16 cellular contexts compared by ENCODE assay signal in the genomic region with DNA sequence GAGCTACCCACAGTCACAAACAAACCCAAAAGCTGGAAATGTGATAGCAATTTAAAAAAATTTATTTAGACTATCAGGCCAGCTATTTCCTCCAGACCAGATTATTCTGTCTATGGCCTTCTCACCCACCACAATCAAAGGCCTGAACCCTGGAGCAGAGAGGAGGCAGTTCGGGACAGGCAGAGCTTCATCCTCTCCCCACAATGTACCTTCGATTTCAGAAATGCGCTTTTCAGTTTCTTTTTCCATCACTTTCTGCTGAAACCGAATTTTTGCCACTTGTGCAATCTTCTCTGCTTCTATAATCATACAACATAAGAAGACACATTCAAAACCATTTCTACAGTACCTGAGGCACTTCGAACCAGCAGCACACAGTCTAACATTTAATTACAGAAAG. TPM values are rescaled to one million over a fixed set of nuclear protein-coding genes. Genes with fewer than 3 reads are reported as not detected.
DNase-seq lines count a peak whose midpoint lies in the region; ATAC-seq and TF ChIP-seq lines count a peak whose summit lies in the region.
"Had no signal": no experiment of that assay in that cellular context is flagged by ENCODE, and none has a peak within 500 bp of the region (broad histone marks: within the 10 kb centered on the region; RNA-seq: fewer than 3 reads in every experiment).

No MANE protein-coding gene starts in this region.

- H3K4me3 ChIP-seq in OCI-LY3 (ENCODE audit: low read length) (no peak overlapping the region), neutrophil (ENCODE audit: low read depth in 1 of 2, low read length in 1 of 2) (no peak overlapping the region)
- H3K4me3 ChIP-seq: BLaER1, GM23248 had no signal

- H3K9ac ChIP-seq in OCI-LY3 (ENCODE audit: low read length): no peak overlapping the region
- H3K9ac ChIP-seq: BLaER1, GM23248 had no signal

- H3K27ac Mint-ChIP-seq in activated CD4-positive, alpha-beta T cell treated with anti-CD3 and anti-CD28 coated beads, Interleukin-2, amount 10 ng/mL, durations not matched to agents 24 days and 14 days: peak overlapping the region; percentile 61
- H3K27ac Mint-ChIP-seq in activated naive CD8-positive, alpha-beta T cell treated with anti-CD3 and anti-CD28 coated beads for 36 hours: peak overlapping the region; percentile 22
- no peak overlapping the region for H3K27ac Mint-ChIP-seq in activated naive CD8-positive, alpha-beta T cell treated with anti-CD3 and anti-CD28 coated beads, Interleukin-2, amount 50 U/mL, for 24 hours

- H2AFZ ChIP-seq in OCI-LY3 (ENCODE audit: low read depth, low read length): no peak overlapping the region
- H2AFZ ChIP-seq: GM23248 had no signal

- H3K4me3 Mint-ChIP-seq in activated CD4-positive, alpha-beta T cell treated with anti-CD3 and anti-CD28 coated beads, Interleukin-2, amount 10 ng/mL, durations not matched to agents 24 days and 14 days: no peak overlapping the region
- no peak overlapping the region for H3K4me3 Mint-ChIP-seq in activated naive CD8-positive, alpha-beta T cell treated with anti-CD3 and anti-CD28 coated beads for 36 hours
- H3K4me3 Mint-ChIP-seq in activated naive CD8-positive, alpha-beta T cell treated with anti-CD3 and anti-CD28 coated beads, Interleukin-2, amount 50 U/mL, for 24 hours: no peak overlapping the region
- H3K4me3 Mint-ChIP-seq: CD4-positive, CD25-positive, alpha-beta regulatory T cell had no signal

- H3K4me1 Mint-ChIP-seq in activated CD4-positive, alpha-beta T cell treated with anti-CD3 and anti-CD28 coated beads, Interleukin-2, amount 10 ng/mL, durations not matched to agents 24 days and 14 days: peaks cover 31% of the 10 kb centered on the region
- H3K4me1 Mint-ChIP-seq in activated naive CD8-positive, alpha-beta T cell treated with anti-CD3 and anti-CD28 coated beads for 36 hours: peaks cover 22% of the 10 kb centered on the region
- peaks cover 22% of the 10 kb centered on the region for H3K4me1 Mint-ChIP-seq in activated naive CD8-positive, alpha-beta T cell treated with anti-CD3 and anti-CD28 coated beads, Interleukin-2, amount 50 U/mL, for 24 hours

- H3K27me3 Mint-ChIP-seq in activated CD4-positive, alpha-beta T cell treated with anti-CD3 and anti-CD28 coated beads, Interleukin-2, amount 10 ng/mL, durations not matched to agents 24 days and 14 days: no peaks in the 10 kb centered on the region
- no peaks in the 10 kb centered on the region for H3K27me3 Mint-ChIP-seq in activated naive CD8-positive, alpha-beta T cell treated with anti-CD3 and anti-CD28 coated beads for 36 hours
- H3K27me3 Mint-ChIP-seq in activated naive CD8-positive, alpha-beta T cell treated with anti-CD3 and anti-CD28 coated beads, Interleukin-2, amount 50 U/mL, for 24 hours: no peaks in the 10 kb centered on the region
- H3K27me3 Mint-ChIP-seq: CD4-positive, CD25-positive, alpha-beta regulatory T cell had no signal

- H3K27me3 ChIP-seq in OCI-LY3 (ENCODE audit: low read depth, low read length) (no peaks in the 10 kb centered on the region), neutrophil (no peaks in the 10 kb centered on the region)
- H3K27me3 ChIP-seq: BLaER1 had no signal

- H3K4me2 ChIP-seq in OCI-LY3 (ENCODE audit: low read length): 0 out of 2 replicates have a peak overlapping the region, but pooled peaks have one; percentile 26
- H3K4me2 ChIP-seq: BLaER1 had no signal

- DNase-seq in activated CD4-positive, alpha-beta T cell treated with anti-CD3 and anti-CD28 coated beads, Interleukin-2, amount 10 ng/mL, durations not matched to agents 24 days and 14 days: no peak
- no peak for DNase-seq in activated CD4-positive, alpha-beta T cell treated with anti-CD3 and anti-CD28 coated beads, Interleukin-2, amount 50 U/mL, for 4 hours
- no peak for DNase-seq in activated naive CD8-positive, alpha-beta T cell treated with anti-CD3 and anti-CD28 coated beads for 36 hours
- DNase-seq in activated naive CD8-positive, alpha-beta T cell treated with anti-CD3 and anti-CD28 coated beads, Interleukin-2, amount 50 U/mL, for 24 hours: no peak
- no peak for DNase-seq in G401 (ENCODE audit: low spot score)
- no peak for DNase-seq in stimulated activated CD4-positive, alpha-beta T cell treated with anti-CD3 and anti-CD28 coated beads, Interleukin-4, amount 100 ng/mL, for 1 hour
- DNase-seq: 8988T; AML-193; CD4-positive, CD25-positive, alpha-beta regulatory T cell; DMS 273 treated with DMSO at 0.1 percent for 48 hours; GM23248 had no signal

- no peak for ATAC-seq in activated naive CD8-positive, alpha-beta T cell treated with anti-CD3 and anti-CD28 coated beads, Interleukin-2, amount 50 U/mL, for 24 hours
- ATAC-seq: HCT116, HepG2 had no signal

- no peaks in the 10 kb centered on the region for H3K9me3 Mint-ChIP-seq in activated CD4-positive, alpha-beta T cell treated with anti-CD3 and anti-CD28 coated beads, Interleukin-2, amount 10 ng/mL, durations not matched to agents 24 days and 14 days
- no peaks in the 10 kb centered on the region for H3K9me3 Mint-ChIP-seq in activated naive CD8-positive, alpha-beta T cell treated with anti-CD3 and anti-CD28 coated beads for 36 hours
- no peaks in the 10 kb centered on the region for H3K9me3 Mint-ChIP-seq in activated naive CD8-positive, alpha-beta T cell treated with anti-CD3 and anti-CD28 coated beads, Interleukin-2, amount 50 U/mL, for 24 hours
- H3K9me3 Mint-ChIP-seq: CD4-positive, CD25-positive, alpha-beta regulatory T cell had no signal

- H3K27ac ChIP-seq in OCI-LY3 (ENCODE audit: low read length) (no peak overlapping the region), neutrophil (peak overlapping the region; percentile 16)
- H3K27ac ChIP-seq: BLaER1, GM23248 had no signal

- in situ Hi-C loops in G401 (cut with HindIII; ENCODE audit: low sequenced_read_pairs): no loop called here

- intact Hi-C loops in activated CD4-positive, alpha-beta T cell treated with anti-CD3 and anti-CD28 coated beads, Interleukin-2, amount 10 ng/mL, durations not matched to agents 24 days and 14 days (cut with micrococcal nuclease): no loop called here

- H3K79me2 ChIP-seq in OCI-LY3 (ENCODE audit: low read length): peaks cover 29% of the 10 kb centered on the region

- no peaks in the 10 kb centered on the region for H4K20me1 ChIP-seq in OCI-LY3 (ENCODE audit: insufficient read depth, low read length)

- H3K36me3 Mint-ChIP-seq in activated CD4-positive, alpha-beta T cell treated with anti-CD3 and anti-CD28 coated beads, Interleukin-2, amount 10 ng/mL, durations not matched to agents 24 days and 14 days (ENCODE audit: low read depth): peaks cover 74% of the 10 kb centered on the region
- peaks cover 70% of the 10 kb centered on the region for H3K36me3 Mint-ChIP-seq in activated naive CD8-positive, alpha-beta T cell treated with anti-CD3 and anti-CD28 coated beads for 36 hours
- H3K36me3 Mint-ChIP-seq in activated naive CD8-positive, alpha-beta T cell treated with anti-CD3 and anti-CD28 coated beads, Interleukin-2, amount 50 U/mL, for 24 hours (ENCODE audit: low read depth): peaks cover 72% of the 10 kb centered on the region

- H3K4me1 ChIP-seq in OCI-LY3 (ENCODE audit: low read length) (peaks cover 33% of the 10 kb centered on the region), neutrophil (ENCODE audit: control insufficient read depth in 1 of 2, insufficient read depth in 1 of 2, low read depth in 1 of 2, low read length in 1 of 2) (no peaks in the 10 kb centered on the region)

- H3K36me3 ChIP-seq in OCI-LY3 (replicated peaks; ENCODE audit: low read depth, low read length) (peaks cover 45% of the 10 kb centered on the region), neutrophil (peaks cover 62% of the 10 kb centered on the region)

- TF ChIP-seq CTCF in OCI-LY3 (IDR thresholded peaks at IDR 0.05; ENCODE audit: low read depth, low read length) (no peak), neutrophil (IDR thresholded peaks at IDR 0.05) (no peak)

- H3K9me3 ChIP-seq in OCI-LY3 (ENCODE audit: insufficient read depth, low read length) (no peaks in the 10 kb centered on the region), neutrophil (no peaks in the 10 kb centered on the region)

RNA-seq across cellular contexts. Expression of a gene that starts 29.9 kb away (rescaled TPM):
- 20.2 TPM in 2 replicates for total RNA-seq in activated CD4-positive, alpha-beta T cell treated with anti-CD3 and anti-CD28 coated beads, Interleukin-2, amount 10 ng/mL, durations not matched to agents 24 days and 14 days
- total RNA-seq in activated naive CD8-positive, alpha-beta T cell treated with anti-CD3 and anti-CD28 coated beads for 36 hours: 10 to 100 TPM; 19.6 to 21.4 TPM
- 39.0 TPM in 2 replicates for total RNA-seq in G401 (2014; rRNA removed; shearing (Covaris generic))
